Comparison of ENCODE assay signal across 8 cellular contexts in the genomic region with DNA sequence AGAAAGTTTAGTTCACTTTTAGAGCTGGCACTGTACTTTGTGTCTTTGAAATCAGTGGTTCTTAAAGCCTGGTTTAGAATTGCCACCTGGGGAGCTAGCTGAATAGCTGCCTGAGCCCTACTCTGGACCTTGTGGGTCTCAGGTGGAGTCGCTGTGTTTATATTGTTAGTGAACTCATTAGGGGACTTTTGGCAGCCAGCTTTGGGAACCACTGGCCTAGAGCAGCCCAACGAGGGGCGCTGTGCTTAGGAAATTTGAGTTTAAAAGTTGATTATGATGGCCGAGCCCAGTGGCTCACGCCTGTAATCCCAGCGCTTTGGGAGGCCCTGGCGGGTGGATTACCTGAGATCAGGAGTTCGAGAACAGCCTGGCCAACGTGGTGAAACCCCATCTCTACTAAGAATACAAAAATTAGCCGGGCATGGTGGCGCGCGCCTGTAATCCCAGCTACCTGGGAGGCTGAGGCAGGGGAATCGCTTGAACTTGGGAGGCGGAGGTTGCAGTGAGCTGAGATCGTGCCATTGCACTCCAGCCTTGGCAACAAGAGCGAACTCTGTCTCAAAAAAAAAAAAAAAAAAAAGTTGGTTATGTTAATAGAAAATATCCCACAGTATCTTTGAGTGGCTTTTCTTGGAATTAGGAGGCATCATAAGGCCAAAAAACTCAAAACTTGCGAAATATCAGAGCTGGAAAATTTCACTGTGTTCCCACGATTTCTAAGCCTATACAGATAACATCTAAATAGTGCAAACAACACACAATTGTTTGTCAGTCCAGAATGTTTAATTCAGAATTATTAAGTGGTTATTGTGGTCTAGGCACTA. TPM values are rescaled to one million over a fixed set of nuclear protein-coding genes. Genes with fewer than 3 reads are reported as not detected.
DNase-seq lines count a peak whose midpoint lies in the region; ATAC-seq and TF ChIP-seq lines count a peak whose summit lies in the region.

No MANE protein-coding gene starts in this region.

- H3K4me3 Mint-ChIP-seq in activated T-cell treated with anti-CD3 and anti-CD28 coated beads, Interleukin-2, amount 50 U/mL, for 72 hours, result peak overlapping the region; percentile 87 to 93

- no peaks in the 10 kb centered on the region for H3K27me3 Mint-ChIP-seq in activated T-cell treated with anti-CD3 and anti-CD28 coated beads, Interleukin-2, amount 50 U/mL, for 72 hours (ENCODE audit: low read depth)

- H3K27me3 ChIP-seq in prostate gland (replicated peaks; ENCODE audit: insufficient read depth), result no peaks in the 10 kb centered on the region

- H3K9me3 Mint-ChIP-seq in activated T-cell treated with anti-CD3 and anti-CD28 coated beads, Interleukin-2, amount 50 U/mL, for 72 hours, result no peaks in the 10 kb centered on the region

- no peak for TF ChIP-seq POLR2A in prostate gland (IDR thresholded peaks at IDR 0.05)

- peak overlapping the region; percentile 86 to 88 for H3K27ac ChIP-seq in prostate gland

- no peaks in the 10 kb centered on the region for H3K9me3 ChIP-seq in prostate gland

- ATAC-seq in activated T-cell treated with anti-CD3 and anti-CD28 coated beads, Interleukin-2, amount 50 U/mL, for 72 hours (replicated peaks in 1 of 2), result peak; percentile 1 to 2
- ATAC-seq in HG02981 (IDR thresholded peaks at IDR 0.05; ENCODE audit: unreplicated experiment), result peak; percentile 5

- intact Hi-C loops in prostate gland (cut with DNase I), result no loop called here

- WGBS in prostate gland, result 62% methylated on average over 19 of the region's 19 CpGs

- DNase-seq in activated T-cell treated with anti-CD3 and anti-CD28 coated beads, Interleukin-2, amount 50 U/mL, for 72 hours, result peak in 1 of 2 donors; percentile 6
- DNase-seq in activated T-cell treated with anti-CD3 and anti-CD28 coated beads, Interleukin-2, amount 50 U/mL, for 1 hour, result no peak
- peak; percentile 18 for DNase-seq in activated CD4-positive, alpha-beta T cell treated with anti-CD3 and anti-CD28 coated beads for 48 hours
- DNase-seq in fibroblast of villous mesenchyme (ENCODE audit: low read depth) (peak; percentile 28), prostate gland (ENCODE audit: low spot score) (no peak), NOMO-1 treated with dmso at 0.1 percent for 144 hours (lab: John Stamatoyannopoulos, UW; ENCODE audit: unreplicated experiment) (no peak), NCI-H1436 (lab: John Stamatoyannopoulos, UW) (no peak)

- TF ChIP-seq CTCF in fibroblast of villous mesenchyme (IDR thresholded peaks at IDR 0.05; ENCODE audit: insufficient read depth, low read depth, low read length) (no peak), prostate gland (IDR thresholded peaks at IDR 0.05) (no peak)

- H3K4me1 Mint-ChIP-seq in activated T-cell treated with anti-CD3 and anti-CD28 coated beads, Interleukin-2, amount 50 U/mL, for 72 hours (ENCODE audit: low read depth), result peaks cover 40% of the 10 kb centered on the region

- H3K4me1 ChIP-seq in prostate gland (replicated peaks), result peaks cover 7% of the 10 kb centered on the region

- no peaks in the 10 kb centered on the region for H3K36me3 ChIP-seq in prostate gland

- H3K4me3 ChIP-seq in fibroblast of villous mesenchyme (ENCODE audit: low read depth, low read length) (peak overlapping the region; percentile 79), prostate gland (peak overlapping the region; percentile 58 to 67)

- H3K36me3 Mint-ChIP-seq in activated T-cell treated with anti-CD3 and anti-CD28 coated beads, Interleukin-2, amount 50 U/mL, for 72 hours (ENCODE audit: insufficient read depth in 2 of 2), result peaks cover 3 to 6% of the 10 kb centered on the region in 2 donors

- H3K27ac Mint-ChIP-seq in activated T-cell treated with anti-CD3 and anti-CD28 coated beads, Interleukin-2, amount 50 U/mL, for 72 hours, result peak overlapping the region; percentile 97

RNA-seq across cellular contexts. Expression of gene MCCC2, which starts 0.8 kb away (rescaled TPM):
- total RNA-seq in activated T-cell treated with anti-CD3 and anti-CD28 coated beads, Interleukin-2, amount 50 U/mL, for 72 hours, result 10 to 100 TPM; 49.6 to 51.3 TPM
- total RNA-seq in fibroblast of villous mesenchyme (23.2 and 25.9 TPM in 2 replicates), prostate gland (100 to 1,000 TPM in 1 of 2 donors, 10 to 100 TPM in 1; 53.0 to 141 TPM)

Comparison
In these comparisons a context has a peak if more than half of its experiments do, and no peak if none do; other contexts are left out.
1. DNase-seq: peak in activated CD4-positive, alpha-beta T cell treated with anti-CD3 and anti-CD28 coated beads for 48 hours (single experiment) and fibroblast of villous mesenchyme (single experiment); none in activated T-cell treated with anti-CD3 and anti-CD28 coated beads, Interleukin-2, amount 50 U/mL, for 1 hour (single experiment), prostate gland (single experiment), NOMO-1 treated with dmso at 0.1 percent for 144 hours (single experiment) and NCI-H1436 (single experiment).